Comparison of ENCODE assay signal across 8 cellular contexts in genomic region chr18:79395761-79396404, GRCh38.
A peak's percentile ranks its signal among the peaks of the same experiment; 100 is the strongest.
DNase-seq lines count a peak whose midpoint lies in the region; ATAC-seq lines count a peak whose summit lies in the region.

Gene NFATC1, plus strand, starts transcription at chr18:79395930. Its CDS starts 295 bp downstream, at chr18:79396225.

- peak within 1 kb of the TSS; percentile 67 for H3K27ac ChIP-seq in muscle layer of duodenum (ENCODE audit: low read length)

- H3K27me3 Mint-ChIP-seq in stimulated activated memory B cell treated with anti-CD40 and anti-IgM and Interleukin-4, amounts not matched to agents 10 μg/mL and 1 μg/mL and 100 μg/mL, for 72 hours: no peaks in the 10 kb centered on the region

- H3K4me1 ChIP-seq in muscle layer of duodenum (ENCODE audit: control insufficient read depth in 1 of 2, insufficient read depth in 2 of 2, low read length in 2 of 2): peaks cover 4 to 28% of the 10 kb centered on the region in 2 donors

- H3K36me3 Mint-ChIP-seq in stimulated activated memory B cell treated with anti-CD40 and anti-IgM and Interleukin-4, amounts not matched to agents 10 μg/mL and 1 μg/mL and 100 μg/mL, for 72 hours: peaks cover 14% of the 10 kb centered on the region

- no peaks in the 10 kb centered on the region for H3K36me3 ChIP-seq in muscle layer of duodenum (ENCODE audit: control insufficient read depth in 1 of 2, insufficient read depth in 2 of 2, low read length in 2 of 2)

- peaks cover 42% of the 10 kb centered on the region for H3K4me1 Mint-ChIP-seq in stimulated activated memory B cell treated with anti-CD40 and anti-IgM and Interleukin-4, amounts not matched to agents 10 μg/mL and 1 μg/mL and 100 μg/mL, for 72 hours

- peak; percentile 48 for ATAC-seq in stimulated activated memory B cell treated with anti-CD40 and anti-IgM and Interleukin-4, amounts not matched to agents 10 μg/mL and 1 μg/mL and 100 μg/mL, for 72 hours
- ATAC-seq in HG02588 (IDR thresholded peaks at IDR 0.05; ENCODE audit: unreplicated experiment): no peak

- peak within 1 kb of the TSS; percentile 92 for H3K27ac Mint-ChIP-seq in stimulated activated memory B cell treated with anti-CD40 and anti-IgM and Interleukin-4, amounts not matched to agents 10 μg/mL and 1 μg/mL and 100 μg/mL, for 72 hours

- peak within 1 kb of the TSS; percentile 85 for H3K4me3 Mint-ChIP-seq in stimulated activated memory B cell treated with anti-CD40 and anti-IgM and Interleukin-4, amounts not matched to agents 10 μg/mL and 1 μg/mL and 100 μg/mL, for 72 hours

- no peaks in the 10 kb centered on the region for H3K9me3 ChIP-seq in muscle layer of duodenum (ENCODE audit: control insufficient read depth in 1 of 2, low read length in 2 of 2)

- H3K4me3 ChIP-seq in muscle layer of duodenum (ENCODE audit: low read depth in 1 of 2, low read length in 2 of 2): peak within 1 kb of the TSS; percentile 33 to 70

- H3K27me3 ChIP-seq in muscle layer of duodenum (ENCODE audit: low read depth, low read length): peaks cover 4% of the 10 kb centered on the region

- DNase-seq in NCI-H2081 (lab: John Stamatoyannopoulos, UW) (peak; percentile 19 to 28), NCI-H2081 treated with DMSO at 0.1 percent for 48 hours (lab: John Stamatoyannopoulos, UW) (no peak), NCI-H2171 (lab: John Stamatoyannopoulos, UW) (peak; percentile 43), epidermal melanocyte (ENCODE audit: insufficient read length, low spot score) (peak; percentile 78)
- DNase-seq in activated CD8-positive, alpha-beta memory T cell treated with anti-CD3 and anti-CD28 coated beads for 48 hours (ENCODE audit: low read depth in 2 of 3, low spot score in 2 of 3): peak; percentile 60 to 68 (median 67)

- H3K9me3 Mint-ChIP-seq in stimulated activated memory B cell treated with anti-CD40 and anti-IgM and Interleukin-4, amounts not matched to agents 10 μg/mL and 1 μg/mL and 100 μg/mL, for 72 hours: no peaks in the 10 kb centered on the region
